Comparison of ENCODE assay signal across 13 cellular contexts in the genomic region with DNA sequence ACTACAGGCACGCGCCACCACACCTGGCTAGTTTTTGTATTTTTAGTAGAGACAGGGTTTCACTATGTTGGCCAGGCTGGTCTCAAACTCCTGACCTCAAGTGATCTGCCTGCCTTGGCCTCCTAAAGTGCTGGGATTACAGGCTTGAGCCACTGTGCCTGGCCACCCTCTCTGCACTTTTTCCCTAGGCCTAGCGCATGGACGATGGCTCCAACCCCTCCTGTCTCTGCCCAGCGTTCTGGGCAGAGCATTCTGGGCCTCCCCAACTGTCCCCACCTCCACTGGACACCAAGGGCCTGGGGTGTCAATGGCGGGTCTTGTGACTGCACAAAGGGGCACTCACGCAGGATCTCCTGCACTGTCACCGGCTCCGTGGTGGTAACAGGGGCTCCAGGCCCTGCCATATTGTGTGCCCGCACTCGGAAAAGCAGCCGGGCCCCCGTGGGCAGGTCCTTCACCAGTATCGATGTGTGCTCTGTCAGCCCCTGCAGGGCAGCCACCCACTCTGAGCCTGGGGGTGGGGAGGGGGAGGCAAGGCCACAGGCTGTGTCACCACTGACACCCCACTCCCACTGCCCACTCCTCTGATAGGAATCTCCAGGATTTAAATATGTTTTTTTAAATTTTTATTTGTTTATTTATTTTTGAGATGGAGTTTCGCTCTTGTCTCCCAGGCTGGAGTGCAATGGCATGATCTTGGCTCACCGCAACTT. TPM values are rescaled to one million over a fixed set of nuclear protein-coding genes. Genes with fewer than 3 reads are reported as not detected.
"Had no signal": no experiment of that assay in that cellular context is flagged by ENCODE, and none has a peak within 500 bp of the region (broad histone marks: within the 10 kb centered on the region; RNA-seq: fewer than 3 reads in every experiment).

No MANE protein-coding gene starts in this region.

RNA-seq across cellular contexts. Expression of a gene that starts 17.6 kb away (rescaled TPM):
- total RNA-seq: activated CD4-positive, alpha-beta memory T cell treated with anti-CD3 and anti-CD28 coated beads for 36 hours; activated CD4-positive, alpha-beta T cell treated with anti-CD3 and anti-CD28 coated beads, Interleukin-2, amount 10 ng/mL, durations not matched to agents 24 days and 14 days; activated CD8-positive, alpha-beta memory T cell treated with anti-CD3 and anti-CD28 coated beads for 36 hours; activated CD8-positive, alpha-beta T cell treated with anti-CD3 and anti-CD28 coated beads for 36 hours; activated naive CD4-positive, alpha-beta T cell treated with anti-CD3 and anti-CD28 coated beads for 36 hours; activated naive CD4-positive, alpha-beta T cell treated with anti-CD3 and anti-CD28 coated beads, Interleukin-2, amount 50 U/mL, for 72 hours; activated naive CD8-positive, alpha-beta T cell treated with anti-CD3 and anti-CD28 coated beads for 36 hours; activated T-cell treated with anti-CD3 and anti-CD28 coated beads, Interleukin-2, amount 50 U/mL, for 4 hours; activated T-cell treated with anti-CD3 and anti-CD28 coated beads, Interleukin-2, amount 50 U/mL, for 72 hours; activated T-helper 1 cell treated with anti-CD3 and anti-CD28 coated beads, Interleukin-12 subunit alpha, Interleukin-12 subunit beta, Interleukin-2, Interleukin-4 antibody, amounts not matched to agents 30 ng/mL and 10 ng/mL and 1 ng/mL, durations not matched to agents 14 hours and 24 hours and 36 hours; activated T-helper 17 cell treated with anti-CD3 and anti-CD28 coated beads, Interleukin-2, amount 50 U/mL, for 72 hours; astrocyte; body of pancreas had no signal

RNA-seq across cellular contexts. Expression of a gene that starts 43.5 kb away (rescaled TPM):
- total RNA-seq: activated CD4-positive, alpha-beta memory T cell treated with anti-CD3 and anti-CD28 coated beads for 36 hours; activated CD4-positive, alpha-beta T cell treated with anti-CD3 and anti-CD28 coated beads, Interleukin-2, amount 10 ng/mL, durations not matched to agents 24 days and 14 days; activated CD8-positive, alpha-beta memory T cell treated with anti-CD3 and anti-CD28 coated beads for 36 hours; activated naive CD4-positive, alpha-beta T cell treated with anti-CD3 and anti-CD28 coated beads for 36 hours; activated T-helper 1 cell treated with anti-CD3 and anti-CD28 coated beads, Interleukin-12 subunit alpha, Interleukin-12 subunit beta, Interleukin-2, Interleukin-4 antibody, amounts not matched to agents 30 ng/mL and 10 ng/mL and 1 ng/mL, durations not matched to agents 14 hours and 24 hours and 36 hours; astrocyte had no signal
